11 cellular contexts compared by ENCODE assay signal in the genomic region with DNA sequence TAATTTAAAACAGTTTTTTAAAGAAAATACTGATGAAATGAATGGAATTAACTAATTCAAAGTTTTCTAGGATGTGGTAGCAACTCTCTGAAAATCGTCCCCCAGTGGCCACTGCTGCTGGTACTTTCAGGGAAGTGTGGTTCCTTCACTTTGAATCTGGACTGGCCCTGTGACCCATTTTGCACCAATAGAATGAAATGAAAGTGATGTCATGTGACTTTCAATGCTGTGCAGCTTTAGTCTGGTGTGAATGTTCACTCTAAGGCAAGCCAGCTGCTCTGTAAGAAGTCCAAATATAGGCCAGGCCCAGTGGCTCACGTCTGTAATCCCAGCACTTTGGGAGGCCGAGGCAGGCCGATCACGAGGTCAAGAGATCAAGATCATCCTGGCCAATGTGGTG. TPM values are rescaled to one million over a fixed set of nuclear protein-coding genes. Genes with fewer than 3 reads are reported as not detected.
DNase-seq lines count a peak whose midpoint lies in the region; ATAC-seq and TF ChIP-seq lines count a peak whose summit lies in the region.
"Had no signal": no experiment of that assay in that cellular context is flagged by ENCODE, and none has a peak within 500 bp of the region (broad histone marks: within the 10 kb centered on the region; RNA-seq: fewer than 3 reads in every experiment).

No MANE protein-coding gene starts in this region.

- H3K27ac Mint-ChIP-seq in Calu3 (ENCODE audit: unreplicated experiment): peak overlapping the region; percentile 87
- peak overlapping the region; percentile 95 to 98 for H3K27ac Mint-ChIP-seq in T-cell

- intact Hi-C loops in Calu3 (cut with micrococcal nuclease; ENCODE audit: unreplicated experiment): loop anchor here (5.0 kb wide), 1 partner anchor 191 kb away; no protein-coding TSS in a partner anchor

- H3K27me3 Mint-ChIP-seq in Calu3 (ENCODE audit: unreplicated experiment) (no peaks in the 10 kb centered on the region), T-cell (peaks cover 0 to 7% of the 10 kb centered on the region in 2 donors)

- peak overlapping the region; percentile 97 for H3K4me3 Mint-ChIP-seq in Calu3 (ENCODE audit: low read depth, unreplicated experiment)
- peak overlapping the region; percentile 97 to 98 (median 98) for H3K4me3 Mint-ChIP-seq in T-cell

- no peaks in the 10 kb centered on the region for H3K4me1 ChIP-seq in mesenchymal stem cell (ENCODE audit: control insufficient read depth, insufficient read depth, low read depth, low read length)

- no peak overlapping the region for H2AK5ac ChIP-seq in mesenchymal stem cell (ENCODE audit: low read length, severe bottlenecking)

- H3K14ac ChIP-seq in mesenchymal stem cell (ENCODE audit: low read length in 2 of 2): no peak overlapping the region

- no peak overlapping the region for H2BK120ac ChIP-seq in mesenchymal stem cell (ENCODE audit: low read depth, low read length)

- no peak overlapping the region for H3K23ac ChIP-seq in mesenchymal stem cell (ENCODE audit: low read length in 2 of 2)

- H3K4me2 ChIP-seq in mesenchymal stem cell (ENCODE audit: low read length, poor library complexity, severe bottlenecking): no peak overlapping the region

- no peak overlapping the region for H3K4me3 ChIP-seq in mesenchymal stem cell (ENCODE audit: insufficient read depth in 1 of 2, low read depth in 1 of 2, low read length in 2 of 2)

- H3K27me3 ChIP-seq in mesenchymal stem cell (ENCODE audit: control insufficient read depth in 1 of 2, insufficient read depth in 1 of 2, low read length in 2 of 2): peaks cover 0 to 3% of the 10 kb centered on the region in 2 experiments

- no peak overlapping the region for H2BK15ac ChIP-seq in mesenchymal stem cell (ENCODE audit: low read depth, poor library complexity, severe bottlenecking)

- H4K8ac ChIP-seq in mesenchymal stem cell (ENCODE audit: low read length): no peak overlapping the region

- H3K9me3 ChIP-seq in mesenchymal stem cell (ENCODE audit: control insufficient read depth, low read length): no peaks in the 10 kb centered on the region

- no peak for DNase-seq in Calu3
- DNase-seq in HEK293T (ENCODE audit: extremely low spot score): peak; percentile 16
- no peak for DNase-seq in T-cell
- DNase-seq in myocyte (ENCODE audit: low read depth): peak; percentile 9
- no peak for DNase-seq in iPS-NIHi7 (ENCODE audit: extremely low spot score)
- DNase-seq in mesenchymal stem cell: no peak
- DNase-seq: activated effector memory CD4-positive, alpha-beta T cell treated with anti-CD3 and anti-CD28 coated beads, Interleukin-2, amount 50 U/mL, for 16 hours; dermis blood vessel endothelial cell; GF-D8; mesendoderm had no signal

- H3K9me3 Mint-ChIP-seq in Calu3 (ENCODE audit: low read depth, unreplicated experiment): no peaks in the 10 kb centered on the region
- H3K9me3 Mint-ChIP-seq in T-cell: no peaks in the 10 kb centered on the region

- WGBS in mesenchymal stem cell: 94% methylated on average over 3 of the region's 5 CpGs

- no peak for TF ChIP-seq CTCF in Calu3 (IDR thresholded peaks at IDR 0.05; ENCODE audit: unreplicated experiment)

- H3K36me3 ChIP-seq in mesenchymal stem cell (ENCODE audit: control insufficient read depth in 1 of 2, insufficient read depth in 2 of 2, low read depth in 1 of 2, low read length in 2 of 2): no peaks in the 10 kb centered on the region

- CTCF ChIA-PET in Calu3 (lab: Charles Lee) (no interaction called here), HEK293T (lab: Yijun Ruan, JAX) (interaction anchor here (1.6 kb wide), 1 partner anchor 37 kb away, joined by 3 read pairs; a partner anchor contains a TSS), T-cell (lab: Charles Lee) (interaction anchor here (0.8 to 2.9 kb wide), 2 partner anchors 37 to 352 kb away, joined by 3 to 40 read pairs; a partner anchor contains a TSS)

- H3K27ac ChIP-seq in mesenchymal stem cell (ENCODE audit: low read length, poor library complexity, severe bottlenecking): no peak overlapping the region

- H3K36me3 Mint-ChIP-seq in Calu3 (ENCODE audit: insufficient read depth, unreplicated experiment): peaks cover 27% of the 10 kb centered on the region
- no peaks in the 10 kb centered on the region for H3K36me3 Mint-ChIP-seq in T-cell

- no peak overlapping the region for H2AFZ ChIP-seq in mesenchymal stem cell (ENCODE audit: low read depth, low read length)

- H2BK12ac ChIP-seq in mesenchymal stem cell (ENCODE audit: low read length in 2 of 2): no peak overlapping the region

- H3K4me1 Mint-ChIP-seq in Calu3 (ENCODE audit: low read depth, unreplicated experiment) (no peaks in the 10 kb centered on the region), T-cell (peaks cover 21 to 38% (median 30%) of the 10 kb centered on the region in 3 donors)

- H3K18ac ChIP-seq in mesenchymal stem cell (ENCODE audit: low read depth in 1 of 2, low read length in 2 of 2): no peak overlapping the region

- peaks cover 8% of the 10 kb centered on the region for H3K79me1 ChIP-seq in mesenchymal stem cell (replicated peaks; ENCODE audit: low read length, poor library complexity, severe bottlenecking)

- no TSS peak for BruUV-seq in Calu3 (replicated peaks; lab: Mats Ljungman, UMichigan)

- POLR2A ChIA-PET in HEK293T (lab: Yijun Ruan, JAX) (interaction anchor here (2.3 to 3.1 kb wide), 2 partner anchors 15 to 37 kb away, joined by 20 to 35 read pairs; a partner anchor contains a TSS), T-cell (lab: Charles Lee) (interaction anchor here in 1 of 2 donors (0.7 kb wide), 1 partner anchor 815 kb away, joined by 4 read pairs; no protein-coding TSS in a partner anchor)

- no peak overlapping the region for H3K4ac ChIP-seq in mesenchymal stem cell (ENCODE audit: low read depth in 1 of 2, low read length in 2 of 2)

- ATAC-seq in T-cell (replicated peaks in 1 of 4): no peak
- no peak for ATAC-seq in GM21447 (IDR thresholded peaks at IDR 0.05; ENCODE audit: unreplicated experiment)

- no peak overlapping the region for H4K91ac ChIP-seq in mesenchymal stem cell (ENCODE audit: low read length)

- H3K9ac ChIP-seq in mesenchymal stem cell (ENCODE audit: low read length): no peak overlapping the region

- no peak overlapping the region for H2BK5ac ChIP-seq in mesenchymal stem cell (ENCODE audit: low read depth, low read length, poor library complexity, severe bottlenecking)

TF ChIP-seq in HEK293T, 16 proteins besides CTCF, POLR2A, EP300 and RAD21:
- no peak for TF ChIP-seq HDGF (IDR thresholded peaks at IDR 0.05; ENCODE audit: borderline replicate concordance)
- TF ChIP-seq SUZ12 (IDR thresholded peaks at IDR 0.05): no peak
- TF ChIP-seq FOXM1 (IDR thresholded peaks at IDR 0.05; ENCODE audit: borderline replicate concordance): no peak
- TF ChIP-seq NFRKB (IDR thresholded peaks at IDR 0.05): no peak
- TF ChIP-seq BHLHE40 (IDR thresholded peaks at IDR 0.05; ENCODE audit: borderline replicate concordance): no peak
- TF ChIP-seq FOXK2 (IDR thresholded peaks at IDR 0.05): no peak
- TF ChIP-seq ELF4 (IDR thresholded peaks at IDR 0.05): no peak

RNA-seq across cellular contexts. Expression of a gene that starts 26.4 kb away (rescaled TPM):
- total RNA-seq in Calu3 (2022) (6.8 and 8.6 TPM in 2 replicates), T-cell (10 to 100 TPM; 14.0 to 17.1 (median 15.9) TPM), myocyte (2.4 and 3.6 TPM in 2 replicates)
- 7.2 TPM for polyA plus RNA-seq in myocyte (2012)
- polyA plus RNA-seq in mesenchymal stem cell (2013, experiment 1 of 2): 5.5 TPM
- polyA plus RNA-seq in mesenchymal stem cell (2013, experiment 2 of 2): 4.6 TPM

RNA-seq across cellular contexts. Expression of a gene that starts 36.8 kb away (rescaled TPM):
- total RNA-seq in Calu3 (2022) (48.0 and 58.4 TPM in 2 replicates), T-cell (10 to 100 TPM; 28.2 to 33.1 (median 28.6) TPM), myocyte (38.1 and 43.7 TPM in 2 replicates)
- polyA plus RNA-seq in myocyte (2012): 31.1 TPM
- polyA plus RNA-seq in mesenchymal stem cell (2013, experiment 1 of 2): 76.0 TPM
- 78.8 TPM for polyA plus RNA-seq in mesenchymal stem cell (2013, experiment 2 of 2)

Comparison
In these comparisons a context has a peak if more than half of its experiments do, and no peak if none do; other contexts are left out.
1. DNase-seq: peak in HEK293T (single experiment) and myocyte (single experiment); none in Calu3 (single experiment), T-cell (0 of 34), iPS-NIHi7 (single experiment) and mesenchymal stem cell (single experiment).